Comparison of ENCODE assay signal across 8 cellular contexts in the genomic region with DNA sequence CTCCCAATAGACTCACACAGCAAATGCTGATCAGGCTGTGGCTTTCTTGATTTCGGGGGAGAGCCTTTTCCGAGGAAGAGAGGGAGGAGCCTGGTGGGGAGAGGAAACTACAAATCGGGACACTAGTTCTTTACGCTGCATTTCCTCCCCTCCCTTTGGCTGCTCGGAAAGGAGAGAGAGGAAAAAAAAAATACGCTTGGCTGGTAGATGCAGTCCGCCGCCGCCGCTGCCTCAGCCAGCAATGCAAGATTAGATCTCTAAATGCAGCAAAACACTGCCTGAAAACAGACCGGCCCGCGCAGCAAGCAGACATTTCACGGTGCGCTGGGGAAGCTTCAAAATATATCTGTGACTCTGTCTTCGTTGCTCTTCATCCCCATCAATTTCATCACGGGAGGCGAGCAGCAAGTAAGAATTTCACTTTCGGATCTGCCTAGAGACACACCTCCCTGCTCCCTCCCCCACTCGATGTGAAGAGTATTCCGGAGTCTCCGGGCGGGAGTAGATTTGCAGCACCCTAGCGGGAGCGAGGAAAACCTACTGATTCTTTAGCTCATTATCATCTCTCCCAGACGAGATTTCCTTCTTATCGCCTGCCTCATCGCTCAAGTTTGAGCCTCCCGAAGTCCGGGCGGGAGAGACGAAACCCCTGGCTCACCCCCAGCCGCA. TPM values are rescaled to one million over a fixed set of nuclear protein-coding genes. Genes with fewer than 3 reads are reported as not detected.
DNase-seq lines count a peak whose midpoint lies in the region; ATAC-seq, FAIRE-seq and TF ChIP-seq lines count a peak whose summit lies in the region.

A gene with protein sequence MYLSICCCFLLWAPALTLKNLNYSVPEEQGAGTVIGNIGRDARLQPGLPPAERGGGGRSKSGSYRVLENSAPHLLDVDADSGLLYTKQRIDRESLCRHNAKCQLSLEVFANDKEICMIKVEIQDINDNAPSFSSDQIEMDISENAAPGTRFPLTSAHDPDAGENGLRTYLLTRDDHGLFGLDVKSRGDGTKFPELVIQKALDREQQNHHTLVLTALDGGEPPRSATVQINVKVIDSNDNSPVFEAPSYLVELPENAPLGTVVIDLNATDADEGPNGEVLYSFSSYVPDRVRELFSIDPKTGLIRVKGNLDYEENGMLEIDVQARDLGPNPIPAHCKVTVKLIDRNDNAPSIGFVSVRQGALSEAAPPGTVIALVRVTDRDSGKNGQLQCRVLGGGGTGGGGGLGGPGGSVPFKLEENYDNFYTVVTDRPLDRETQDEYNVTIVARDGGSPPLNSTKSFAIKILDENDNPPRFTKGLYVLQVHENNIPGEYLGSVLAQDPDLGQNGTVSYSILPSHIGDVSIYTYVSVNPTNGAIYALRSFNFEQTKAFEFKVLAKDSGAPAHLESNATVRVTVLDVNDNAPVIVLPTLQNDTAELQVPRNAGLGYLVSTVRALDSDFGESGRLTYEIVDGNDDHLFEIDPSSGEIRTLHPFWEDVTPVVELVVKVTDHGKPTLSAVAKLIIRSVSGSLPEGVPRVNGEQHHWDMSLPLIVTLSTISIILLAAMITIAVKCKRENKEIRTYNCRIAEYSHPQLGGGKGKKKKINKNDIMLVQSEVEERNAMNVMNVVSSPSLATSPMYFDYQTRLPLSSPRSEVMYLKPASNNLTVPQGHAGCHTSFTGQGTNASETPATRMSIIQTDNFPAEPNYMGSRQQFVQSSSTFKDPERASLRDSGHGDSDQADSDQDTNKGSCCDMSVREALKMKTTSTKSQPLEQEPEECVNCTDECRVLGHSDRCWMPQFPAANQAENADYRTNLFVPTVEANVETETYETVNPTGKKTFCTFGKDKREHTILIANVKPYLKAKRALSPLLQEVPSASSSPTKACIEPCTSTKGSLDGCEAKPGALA (N-terminal part only) (plus strand): TSS at position 138 of the 669 bp plus-strand sequence. CDS start 803 bp downstream, outside the sequence.

- peak within 1 kb of the TSS; percentile 66 to 91 (median 84) for H3K4me3 Mint-ChIP-seq in CD4-positive, CD25-positive, alpha-beta regulatory T cell
- H3K4me3 Mint-ChIP-seq in progenitor cell of endocrine pancreas (ENCODE audit: low read depth), result peak within 1 kb of the TSS; percentile 85

- peaks cover 0 to 23% (median 2%) of the 10 kb centered on the region in 7 donors for H3K9me3 Mint-ChIP-seq in CD4-positive, CD25-positive, alpha-beta regulatory T cell
- no peaks in the 10 kb centered on the region for H3K9me3 Mint-ChIP-seq in progenitor cell of endocrine pancreas (ENCODE audit: low read depth)

- peaks cover 47% of the 10 kb centered on the region for H3K27me3 Mint-ChIP-seq in CD4-positive, CD25-positive, alpha-beta regulatory T cell
- peaks cover 29% of the 10 kb centered on the region for H3K27me3 Mint-ChIP-seq in progenitor cell of endocrine pancreas

- peaks cover 0 to 14% of the 10 kb centered on the region in 2 experiments for H3K9me3 ChIP-seq in CD4-positive, CD25-positive, alpha-beta regulatory T cell (ENCODE audit: control insufficient read depth in 2 of 2, low read length in 2 of 2)

- H3K27ac Mint-ChIP-seq in CD4-positive, CD25-positive, alpha-beta regulatory T cell, result peak within 1 kb of the TSS; percentile 20 to 54 (median 31)
- H3K27ac Mint-ChIP-seq in progenitor cell of endocrine pancreas, result peak within 1 kb of the TSS; percentile 91

- DNase-seq in CD4-positive, CD25-positive, alpha-beta regulatory T cell, result peak in 2 of 3 donors; percentile 5 to 12
- DNase-seq in NCI-H1417 (lab: John Stamatoyannopoulos, UW) (peak; percentile 65 to 90 (median 87)), astrocyte of the hippocampus (ENCODE audit: low read depth, low spot score) (peak; percentile 71), hepatic stellate cell (ENCODE audit: low spot score) (peak; percentile 23), progenitor cell of endocrine pancreas (ENCODE audit: low spot score, unreplicated experiment) (peak; percentile 14), H54 (ENCODE audit: insufficient read length, low spot score) (no peak)

- no peaks in the 10 kb centered on the region for H3K36me3 ChIP-seq in CD4-positive, CD25-positive, alpha-beta regulatory T cell (ENCODE audit: control insufficient read depth, insufficient read depth, low read length)

- no peak for FAIRE-seq in H54 (lab: Jason Lieb, UNC)

- H3K27ac ChIP-seq in CD4-positive, CD25-positive, alpha-beta regulatory T cell (ENCODE audit: insufficient read depth, low read length, poor library complexity, severe bottlenecking), result no peak within 1 kb of the TSS

- no peak for TF ChIP-seq CTCF in progenitor cell of endocrine pancreas (IDR thresholded peaks at IDR 0.05; ENCODE audit: unreplicated experiment)

- peaks cover 15% of the 10 kb centered on the region for H3K27me3 ChIP-seq in CD4-positive, CD25-positive, alpha-beta regulatory T cell (ENCODE audit: control insufficient read depth, insufficient read depth, low read length)

- peaks cover 16% of the 10 kb centered on the region for H3K4me1 ChIP-seq in CD4-positive, CD25-positive, alpha-beta regulatory T cell (ENCODE audit: control insufficient read depth, insufficient read depth, low read length, poor library complexity, severe bottlenecking)

- no peak for TF ChIP-seq POLR2A in H54 (IDR thresholded peaks at IDR 0.05; ENCODE audit: low read depth, low read length)

- H3K4me1 Mint-ChIP-seq in CD4-positive, CD25-positive, alpha-beta regulatory T cell, result peaks cover 0 to 42% (median 20%) of the 10 kb centered on the region in 4 donors
- H3K4me1 Mint-ChIP-seq in progenitor cell of endocrine pancreas (ENCODE audit: low read depth), result peaks cover 24% of the 10 kb centered on the region

- peak within 1 kb of the TSS; percentile 68 for H3K4me3 ChIP-seq in CD4-positive, CD25-positive, alpha-beta regulatory T cell (ENCODE audit: low read depth, low read length)

- H3K36me3 Mint-ChIP-seq in CD4-positive, CD25-positive, alpha-beta regulatory T cell, result no peaks in the 10 kb centered on the region
- peaks cover 6% of the 10 kb centered on the region for H3K36me3 Mint-ChIP-seq in progenitor cell of endocrine pancreas (ENCODE audit: insufficient read depth)

- no peak for ATAC-seq in CD4-positive, CD25-positive, alpha-beta regulatory T cell (ENCODE audit: low read depth in 2 of 2)
- ATAC-seq in GM19452 (IDR thresholded peaks at IDR 0.05; ENCODE audit: unreplicated experiment) (no peak), HG02623 (IDR thresholded peaks at IDR 0.05; ENCODE audit: unreplicated experiment) (no peak)

RNA-seq across cellular contexts. Expression of the gene that starts here (rescaled TPM):
- total RNA-seq in CD4-positive, CD25-positive, alpha-beta regulatory T cell, result not detected
- polyA plus RNA-seq in CD4-positive, CD25-positive, alpha-beta regulatory T cell, result not detected
- 17.5 and 18.9 TPM in 2 replicates for total RNA-seq in progenitor cell of endocrine pancreas

Comparison
In these comparisons a context has a peak if more than half of its experiments do, and no peak if none do; other contexts are left out.
1. RNA of the gene that starts here (total RNA-seq): 17.5 to 18.9 TPM in progenitor cell of endocrine pancreas; not detected in CD4-positive, CD25-positive, alpha-beta regulatory T cell (single experiment); every median in the first group is over 10 times any median in the second.
2. Peak in DNase-seq and H3K4me3 ChIP-seq in CD4-positive, CD25-positive, alpha-beta regulatory T cell; RNA of the gene not detected or under 1 TPM.